Comparison of ENCODE assay signal across 1 cellular context in genomic region chr1:52551476-52552235, GRCh38.
TF ChIP-seq lines count a peak whose summit lies in the region.

No MANE protein-coding gene starts in this region.

TF ChIP-seq in IMR-90, 13 proteins besides CTCF, POLR2A, EP300 and RAD21 (continued from another document):
- TF ChIP-seq, protein P1, sequence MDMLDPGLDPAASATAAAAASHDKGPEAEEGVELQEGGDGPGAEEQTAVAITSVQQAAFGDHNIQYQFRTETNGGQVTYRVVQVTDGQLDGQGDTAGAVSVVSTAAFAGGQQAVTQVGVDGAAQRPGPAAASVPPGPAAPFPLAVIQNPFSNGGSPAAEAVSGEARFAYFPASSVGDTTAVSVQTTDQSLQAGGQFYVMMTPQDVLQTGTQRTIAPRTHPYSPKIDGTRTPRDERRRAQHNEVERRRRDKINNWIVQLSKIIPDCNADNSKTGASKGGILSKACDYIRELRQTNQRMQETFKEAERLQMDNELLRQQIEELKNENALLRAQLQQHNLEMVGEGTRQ (IDR thresholded peaks at IDR 0.05; ENCODE audit: low read depth, low read length): no peak
- TF ChIP-seq CEBPB (IDR thresholded peaks at IDR 0.05; ENCODE audit: low read depth, low read length): peak; percentile 96
- no peak for TF ChIP-seq CHD1 (IDR thresholded peaks at IDR 0.05; ENCODE audit: low read depth, low read length)
